In the genomic region with DNA sequence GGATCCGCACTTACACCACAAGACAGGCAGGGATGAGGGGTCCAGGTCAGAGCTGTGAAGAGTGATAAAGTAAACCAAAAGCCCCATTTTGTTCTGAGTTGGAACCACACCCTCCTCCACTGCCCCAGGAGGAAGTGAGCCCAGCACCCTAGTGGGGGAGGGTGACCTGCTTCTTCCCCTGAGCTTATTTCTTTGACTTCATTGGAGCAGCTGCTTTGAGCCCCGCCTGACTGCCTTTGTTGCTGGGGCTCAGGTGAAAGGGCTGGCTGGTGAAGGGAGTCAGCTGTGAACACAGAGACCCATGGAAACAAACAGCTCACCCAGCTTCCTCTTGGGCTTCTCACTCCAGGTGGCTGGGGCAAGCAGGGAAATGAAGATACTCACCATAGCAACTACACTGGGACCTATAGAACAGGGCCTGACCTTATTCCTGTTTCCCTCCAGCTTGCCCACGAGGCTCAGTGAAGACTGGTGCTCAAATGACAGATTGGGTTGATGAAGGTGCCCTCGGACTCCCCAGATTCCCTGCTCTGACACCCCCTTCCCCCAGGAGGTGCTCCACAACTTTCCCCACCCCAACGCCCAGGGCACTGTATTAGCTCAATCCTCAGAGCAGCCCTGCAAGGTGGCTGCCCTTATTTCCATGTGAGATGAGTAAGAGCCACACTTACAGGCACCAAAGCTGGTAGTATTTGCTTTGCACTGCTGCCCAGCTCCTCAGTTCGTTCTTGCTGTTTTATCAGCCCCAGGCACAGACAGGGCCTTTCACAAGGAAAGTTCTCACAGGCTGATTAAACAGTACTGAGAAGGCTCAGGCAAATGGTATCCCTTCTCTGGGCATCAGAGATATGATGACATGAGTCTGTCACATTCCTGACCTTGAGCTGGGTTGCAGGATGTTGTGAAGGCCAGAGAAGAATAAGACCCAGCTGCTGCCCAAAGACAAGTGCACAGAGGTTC, we compare ENCODE assay signal across 2 cellular contexts.
TF ChIP-seq lines count a peak whose summit lies in the region.

No MANE protein-coding gene starts in this region.

TF ChIP-seq in IMR-90, 13 proteins besides CTCF, POLR2A, EP300 and RAD21:
- no peak for TF ChIP-seq RFX5 (IDR thresholded peaks at IDR 0.05; ENCODE audit: low read depth, low read length)
- no peak for TF ChIP-seq BHLHE40 (IDR thresholded peaks at IDR 0.05; ENCODE audit: low read depth, low read length)
- TF ChIP-seq CHD1 (IDR thresholded peaks at IDR 0.05; ENCODE audit: low read depth, low read length): no peak
- TF ChIP-seq CEBPB (IDR thresholded peaks at IDR 0.05; ENCODE audit: low read depth, low read length): no peak
- no peak for TF ChIP-seq MAZ (IDR thresholded peaks at IDR 0.05; ENCODE audit: borderline replicate concordance, low read depth, low read length)
- TF ChIP-seq MAFK (IDR thresholded peaks at IDR 0.05; ENCODE audit: low read depth, low read length): no peak
- TF ChIP-seq, protein P1, sequence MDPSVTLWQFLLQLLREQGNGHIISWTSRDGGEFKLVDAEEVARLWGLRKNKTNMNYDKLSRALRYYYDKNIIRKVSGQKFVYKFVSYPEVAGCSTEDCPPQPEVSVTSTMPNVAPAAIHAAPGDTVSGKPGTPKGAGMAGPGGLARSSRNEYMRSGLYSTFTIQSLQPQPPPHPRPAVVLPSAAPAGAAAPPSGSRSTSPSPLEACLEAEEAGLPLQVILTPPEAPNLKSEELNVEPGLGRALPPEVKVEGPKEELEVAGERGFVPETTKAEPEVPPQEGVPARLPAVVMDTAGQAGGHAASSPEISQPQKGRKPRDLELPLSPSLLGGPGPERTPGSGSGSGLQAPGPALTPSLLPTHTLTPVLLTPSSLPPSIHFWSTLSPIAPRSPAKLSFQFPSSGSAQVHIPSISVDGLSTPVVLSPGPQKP (IDR thresholded peaks at IDR 0.05; ENCODE audit: borderline replicate concordance, low read depth, low read length): no peak

TF ChIP-seq in K562, 482 proteins besides CTCF, POLR2A, EP300 and RAD21 (continues in another document):
- TF ChIP-seq POLR2AphosphoS5 (IDR thresholded peaks at IDR 0.05; ENCODE audit: control insufficient read depth, insufficient read depth, low read depth, low read length) (peak; percentile 68), MTA2 (IDR thresholded peaks at IDR 0.05; ENCODE audit: low read depth) (0 out of 2 replicates have a peak, but pooled peaks have one; percentile 1), CHD2 (IDR thresholded peaks at IDR 0.05; ENCODE audit: low read depth, low read length) (peak; percentile 15; the same call in 1 of the 2 replicates), TBL1XR1 (IDR thresholded peaks at IDR 0.05; ENCODE audit: low read length in 2 of 2) (0 out of 4 replicates have a peak, but pooled peaks of 1 of the 2 experiments have one; percentile 8), RAD51 (IDR thresholded peaks at IDR 0.05; ENCODE audit: borderline replicate concordance, low read depth) (no peak), TRIM24 (IDR thresholded peaks at IDR 0.05) (0 out of 4 replicates have a peak, but pooled peaks of 1 of the 2 experiments have one; percentile 36), TARDBP (IDR thresholded peaks at IDR 0.05) (no peak), ESRRA (IDR thresholded peaks at IDR 0.05; ENCODE audit: borderline replicate concordance, low read depth) (peak; percentile 39; the same call in 1 of the 2 replicates), POLR2G (IDR thresholded peaks at IDR 0.05; ENCODE audit: low read depth, low read length) (0 out of 2 replicates have a peak, but pooled peaks have one; percentile 24), TAL1 (IDR thresholded peaks at IDR 0.05) (peak; percentile 47; the same call in 1 of the 2 replicates), MEIS2 (IDR thresholded peaks at IDR 0.05; ENCODE audit: partially characterized antibody) (peak; percentile 29), ERF (CRISPR knock-in tag; IDR thresholded peaks at IDR 0.05) (no peak), NCOR1 (IDR thresholded peaks at IDR 0.05) (peak; percentile 62; the same call in 1 of the 2 replicates), LCOR (CRISPR knock-in tag; IDR thresholded peaks at IDR 0.05) (0 out of 2 replicates have a peak, but pooled peaks have one; percentile 69), SMARCA4 (IDR thresholded peaks at IDR 0.05) (0 out of 2 replicates have a peak, but pooled peaks have one; percentile 27), SIN3A (IDR thresholded peaks at IDR 0.05; ENCODE audit: borderline replicate concordance in 2 of 2, control insufficient read depth in 1 of 2, low read depth in 2 of 2, low read length in 2 of 2) (peak in 1 of 2 experiments; percentile 81; a peak in 1 of 4 replicates), KAT8 (IDR thresholded peaks at IDR 0.05; ENCODE audit: low read depth) (no peak), EP400 (IDR thresholded peaks at IDR 0.05) (0 out of 2 replicates have a peak, but pooled peaks have one; percentile 22), SMAD4 (CRISPR knock-in tag; conservative IDR thresholded peaks at IDR 0.05) (peak; percentile 42; the same call in 1 of the 2 replicates), CTBP1 (IDR thresholded peaks at IDR 0.05; ENCODE audit: borderline replicate concordance) (peak; percentile 58; the same call in 1 of the 2 replicates), ETV1 (tag; conservative IDR thresholded peaks at IDR 0.05; ENCODE audit: low read depth) (0 out of 2 replicates have a peak, but pooled peaks have one; percentile 20), NFIC (IDR thresholded peaks at IDR 0.05) (peak; percentile 38; the same call in 1 of the 2 replicates), YY1 (IDR thresholded peaks at IDR 0.05; ENCODE audit: borderline replicate concordance in 1 of 3, control insufficient read depth in 1 of 3, extremely low read depth in 1 of 3, insufficient read depth in 3 of 3, insufficient read length in 1 of 3, insufficient replicate concordance in 2 of 3, low read depth in 1 of 3, low read length in 2 of 3) (peak in 1 of 3 experiments; percentile 45), ZKSCAN1 (IDR thresholded peaks at IDR 0.05; ENCODE audit: low read depth, low read length) (0 out of 2 replicates have a peak, but pooled peaks have one; percentile 27), MYNN (IDR thresholded peaks at IDR 0.05) (0 out of 2 replicates have a peak, but pooled peaks have one; percentile 5), MYNN (CRISPR knock-in tag; IDR thresholded peaks at IDR 0.05) (no peak), SPI1 (IDR thresholded peaks at IDR 0.05; ENCODE audit: borderline replicate concordance, low read depth, low read length) (peak; percentile 88), HMG20A (CRISPR knock-in tag; conservative IDR thresholded peaks at IDR 0.05) (no peak), RBBP5 (IDR thresholded peaks at IDR 0.05; ENCODE audit: borderline replicate concordance, insufficient read depth, low read length, poor library complexity, severe bottlenecking) (peak; percentile 17), ARID1B (IDR thresholded peaks at IDR 0.05) (peak; percentile 39), FOXJ3 (CRISPR knock-in tag; IDR thresholded peaks at IDR 0.05) (no peak), ZNF12 (CRISPR knock-in tag; IDR thresholded peaks at IDR 0.05) (no peak)
- TF ChIP-seq, protein P2, sequence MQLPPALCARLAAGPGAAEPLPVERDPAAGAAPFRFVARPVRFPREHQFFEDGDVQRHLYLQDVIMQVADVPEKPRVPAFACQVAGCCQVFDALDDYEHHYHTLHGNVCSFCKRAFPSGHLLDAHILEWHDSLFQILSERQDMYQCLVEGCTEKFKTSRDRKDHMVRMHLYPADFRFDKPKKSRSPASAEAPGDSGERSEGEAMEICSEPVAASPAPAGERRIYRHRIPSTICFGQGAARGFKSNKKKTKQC (CRISPR knock-in tag; IDR thresholded peaks at IDR 0.05): no peak
- TF ChIP-seq, protein P3, sequence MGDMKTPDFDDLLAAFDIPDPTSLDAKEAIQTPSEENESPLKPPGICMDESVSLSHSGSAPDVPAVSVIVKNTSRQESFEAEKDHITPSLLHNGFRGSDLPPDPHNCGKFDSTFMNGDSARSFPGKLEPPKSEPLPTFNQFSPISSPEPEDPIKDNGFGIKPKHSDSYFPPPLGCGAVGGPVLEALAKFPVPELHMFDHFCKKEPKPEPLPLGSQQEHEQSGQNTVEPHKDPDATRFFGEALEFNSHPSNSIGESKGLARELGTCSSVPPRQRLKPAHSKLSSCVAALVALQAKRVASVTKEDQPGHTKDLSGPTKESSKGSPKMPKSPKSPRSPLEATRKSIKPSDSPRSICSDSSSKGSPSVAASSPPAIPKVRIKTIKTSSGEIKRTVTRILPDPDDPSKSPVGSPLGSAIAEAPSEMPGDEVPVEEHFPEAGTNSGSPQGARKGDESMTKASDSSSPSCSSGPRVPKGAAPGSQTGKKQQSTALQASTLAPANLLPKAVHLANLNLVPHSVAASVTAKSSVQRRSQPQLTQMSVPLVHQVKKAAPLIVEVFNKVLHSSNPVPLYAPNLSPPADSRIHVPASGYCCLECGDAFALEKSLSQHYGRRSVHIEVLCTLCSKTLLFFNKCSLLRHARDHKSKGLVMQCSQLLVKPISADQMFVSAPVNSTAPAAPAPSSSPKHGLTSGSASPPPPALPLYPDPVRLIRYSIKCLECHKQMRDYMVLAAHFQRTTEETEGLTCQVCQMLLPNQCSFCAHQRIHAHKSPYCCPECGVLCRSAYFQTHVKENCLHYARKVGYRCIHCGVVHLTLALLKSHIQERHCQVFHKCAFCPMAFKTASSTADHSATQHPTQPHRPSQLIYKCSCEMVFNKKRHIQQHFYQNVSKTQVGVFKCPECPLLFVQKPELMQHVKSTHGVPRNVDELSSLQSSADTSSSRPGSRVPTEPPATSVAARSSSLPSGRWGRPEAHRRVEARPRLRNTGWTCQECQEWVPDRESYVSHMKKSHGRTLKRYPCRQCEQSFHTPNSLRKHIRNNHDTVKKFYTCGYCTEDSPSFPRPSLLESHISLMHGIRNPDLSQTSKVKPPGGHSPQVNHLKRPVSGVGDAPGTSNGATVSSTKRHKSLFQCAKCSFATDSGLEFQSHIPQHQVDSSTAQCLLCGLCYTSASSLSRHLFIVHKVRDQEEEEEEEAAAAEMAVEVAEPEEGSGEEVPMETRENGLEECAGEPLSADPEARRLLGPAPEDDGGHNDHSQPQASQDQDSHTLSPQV (IDR thresholded peaks at IDR 0.05): peak; percentile 49
- TF ChIP-seq, protein P4, sequence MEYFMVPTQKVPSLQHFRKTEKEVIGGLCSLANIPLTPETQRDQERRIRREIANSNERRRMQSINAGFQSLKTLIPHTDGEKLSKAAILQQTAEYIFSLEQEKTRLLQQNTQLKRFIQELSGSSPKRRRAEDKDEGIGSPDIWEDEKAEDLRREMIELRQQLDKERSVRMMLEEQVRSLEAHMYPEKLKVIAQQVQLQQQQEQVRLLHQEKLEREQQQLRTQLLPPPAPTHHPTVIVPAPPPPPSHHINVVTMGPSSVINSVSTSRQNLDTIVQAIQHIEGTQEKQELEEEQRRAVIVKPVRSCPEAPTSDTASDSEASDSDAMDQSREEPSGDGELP (CRISPR knock-in tag; IDR thresholded peaks at IDR 0.05; ENCODE audit: borderline replicate concordance): peak; percentile 97
- TF ChIP-seq, protein P5, sequence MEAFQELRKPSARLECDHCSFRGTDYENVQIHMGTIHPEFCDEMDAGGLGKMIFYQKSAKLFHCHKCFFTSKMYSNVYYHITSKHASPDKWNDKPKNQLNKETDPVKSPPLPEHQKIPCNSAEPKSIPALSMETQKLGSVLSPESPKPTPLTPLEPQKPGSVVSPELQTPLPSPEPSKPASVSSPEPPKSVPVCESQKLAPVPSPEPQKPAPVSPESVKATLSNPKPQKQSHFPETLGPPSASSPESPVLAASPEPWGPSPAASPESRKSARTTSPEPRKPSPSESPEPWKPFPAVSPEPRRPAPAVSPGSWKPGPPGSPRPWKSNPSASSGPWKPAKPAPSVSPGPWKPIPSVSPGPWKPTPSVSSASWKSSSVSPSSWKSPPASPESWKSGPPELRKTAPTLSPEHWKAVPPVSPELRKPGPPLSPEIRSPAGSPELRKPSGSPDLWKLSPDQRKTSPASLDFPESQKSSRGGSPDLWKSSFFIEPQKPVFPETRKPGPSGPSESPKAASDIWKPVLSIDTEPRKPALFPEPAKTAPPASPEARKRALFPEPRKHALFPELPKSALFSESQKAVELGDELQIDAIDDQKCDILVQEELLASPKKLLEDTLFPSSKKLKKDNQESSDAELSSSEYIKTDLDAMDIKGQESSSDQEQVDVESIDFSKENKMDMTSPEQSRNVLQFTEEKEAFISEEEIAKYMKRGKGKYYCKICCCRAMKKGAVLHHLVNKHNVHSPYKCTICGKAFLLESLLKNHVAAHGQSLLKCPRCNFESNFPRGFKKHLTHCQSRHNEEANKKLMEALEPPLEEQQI (IDR thresholded peaks at IDR 0.05): no peak
- TF ChIP-seq, protein P6, sequence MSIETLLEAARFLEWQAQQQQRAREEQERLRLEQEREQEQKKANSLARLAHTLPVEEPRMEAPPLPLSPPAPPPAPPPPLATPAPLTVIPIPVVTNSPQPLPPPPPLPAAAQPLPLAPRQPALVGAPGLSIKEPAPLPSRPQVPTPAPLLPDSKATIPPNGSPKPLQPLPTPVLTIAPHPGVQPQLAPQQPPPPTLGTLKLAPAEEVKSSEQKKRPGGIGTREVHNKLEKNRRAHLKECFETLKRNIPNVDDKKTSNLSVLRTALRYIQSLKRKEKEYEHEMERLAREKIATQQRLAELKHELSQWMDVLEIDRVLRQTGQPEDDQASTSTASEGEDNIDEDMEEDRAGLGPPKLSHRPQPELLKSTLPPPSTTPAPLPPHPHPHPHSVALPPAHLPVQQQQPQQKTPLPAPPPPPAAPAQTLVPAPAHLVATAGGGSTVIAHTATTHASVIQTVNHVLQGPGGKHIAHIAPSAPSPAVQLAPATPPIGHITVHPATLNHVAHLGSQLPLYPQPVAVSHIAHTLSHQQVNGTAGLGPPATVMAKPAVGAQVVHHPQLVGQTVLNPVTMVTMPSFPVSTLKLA (conservative IDR thresholded peaks at IDR 0.05): peak in 1 of 2 experiments; percentile 38; a peak in 3 of 4 replicates
- TF ChIP-seq, protein P7, sequence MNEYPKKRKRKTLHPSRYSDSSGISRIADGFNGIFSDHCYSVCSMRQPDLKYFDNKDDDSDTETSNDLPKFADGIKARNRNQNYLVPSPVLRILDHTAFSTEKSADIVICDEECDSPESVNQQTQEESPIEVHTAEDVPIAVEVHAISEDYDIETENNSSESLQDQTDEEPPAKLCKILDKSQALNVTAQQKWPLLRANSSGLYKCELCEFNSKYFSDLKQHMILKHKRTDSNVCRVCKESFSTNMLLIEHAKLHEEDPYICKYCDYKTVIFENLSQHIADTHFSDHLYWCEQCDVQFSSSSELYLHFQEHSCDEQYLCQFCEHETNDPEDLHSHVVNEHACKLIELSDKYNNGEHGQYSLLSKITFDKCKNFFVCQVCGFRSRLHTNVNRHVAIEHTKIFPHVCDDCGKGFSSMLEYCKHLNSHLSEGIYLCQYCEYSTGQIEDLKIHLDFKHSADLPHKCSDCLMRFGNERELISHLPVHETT (CRISPR knock-in tag; conservative IDR thresholded peaks at IDR 0.05 in 1 of 2, IDR thresholded peaks at IDR 0.05 in 1 of 2): no peak
